ENCODE assay signal across 1 cellular context in the genomic region with DNA sequence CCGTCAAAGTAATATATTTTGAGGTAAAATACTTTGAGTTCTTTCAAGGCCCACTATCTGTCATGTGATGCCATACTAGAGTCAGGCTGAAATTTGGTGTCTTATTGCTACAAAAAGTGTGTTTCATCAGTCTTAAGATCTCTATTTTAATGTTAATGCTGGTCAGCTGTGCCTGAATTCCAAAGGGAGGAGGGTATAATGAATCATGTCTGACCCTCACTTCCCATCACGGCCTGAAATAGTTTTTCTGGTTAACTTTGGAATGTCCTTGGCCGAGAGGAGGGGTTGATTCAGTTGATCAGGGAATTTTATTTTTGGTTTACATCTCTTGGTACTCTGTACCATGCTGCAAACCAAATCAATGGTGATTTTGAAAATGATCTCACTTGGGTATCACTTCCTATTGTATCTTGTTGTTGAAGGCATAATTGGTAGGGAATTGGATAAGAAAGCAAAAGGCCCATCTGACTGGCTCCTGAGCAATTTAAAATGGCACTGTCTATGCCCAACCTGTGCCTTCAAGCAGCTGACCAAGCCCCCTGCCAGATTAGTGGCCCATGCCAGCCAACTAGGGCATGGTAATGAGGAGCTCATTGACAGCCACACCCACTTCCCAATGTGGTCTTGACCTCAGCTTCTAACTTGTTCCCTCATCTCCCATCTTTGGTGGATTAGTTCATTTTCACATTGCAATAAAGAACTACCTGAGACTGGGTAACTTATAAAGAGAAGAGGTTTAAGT.
TF ChIP-seq lines count a peak whose summit lies in the region.

No MANE protein-coding gene starts in this region.

TF ChIP-seq in SK-N-SH, 30 proteins besides CTCF, POLR2A, EP300 and RAD21 (continued from another document):
- TF ChIP-seq, protein P1, sequence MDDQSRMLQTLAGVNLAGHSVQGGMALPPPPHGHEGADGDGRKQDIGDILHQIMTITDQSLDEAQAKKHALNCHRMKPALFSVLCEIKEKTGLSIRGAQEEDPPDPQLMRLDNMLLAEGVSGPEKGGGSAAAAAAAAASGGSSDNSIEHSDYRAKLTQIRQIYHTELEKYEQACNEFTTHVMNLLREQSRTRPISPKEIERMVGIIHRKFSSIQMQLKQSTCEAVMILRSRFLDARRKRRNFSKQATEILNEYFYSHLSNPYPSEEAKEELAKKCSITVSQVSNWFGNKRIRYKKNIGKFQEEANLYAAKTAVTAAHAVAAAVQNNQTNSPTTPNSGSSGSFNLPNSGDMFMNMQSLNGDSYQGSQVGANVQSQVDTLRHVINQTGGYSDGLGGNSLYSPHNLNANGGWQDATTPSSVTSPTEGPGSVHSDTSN (IDR thresholded peaks at IDR 0.05) = peak; percentile 89
- peak; percentile 85 for TF ChIP-seq JUND (IDR thresholded peaks at IDR 0.05)
- TF ChIP-seq MEF2A (IDR thresholded peaks at IDR 0.05; ENCODE audit: borderline replicate concordance, low read depth) = peak; percentile 95
- TF ChIP-seq FOXM1 (IDR thresholded peaks at IDR 0.05; ENCODE audit: low read depth) = peak; percentile 61; the same call in 1 of the 2 replicates
- TF ChIP-seq TCF12 (IDR thresholded peaks at IDR 0.05) = peak; percentile 88
